ENCODE assay signal across 18 cellular contexts in the genomic region with DNA sequence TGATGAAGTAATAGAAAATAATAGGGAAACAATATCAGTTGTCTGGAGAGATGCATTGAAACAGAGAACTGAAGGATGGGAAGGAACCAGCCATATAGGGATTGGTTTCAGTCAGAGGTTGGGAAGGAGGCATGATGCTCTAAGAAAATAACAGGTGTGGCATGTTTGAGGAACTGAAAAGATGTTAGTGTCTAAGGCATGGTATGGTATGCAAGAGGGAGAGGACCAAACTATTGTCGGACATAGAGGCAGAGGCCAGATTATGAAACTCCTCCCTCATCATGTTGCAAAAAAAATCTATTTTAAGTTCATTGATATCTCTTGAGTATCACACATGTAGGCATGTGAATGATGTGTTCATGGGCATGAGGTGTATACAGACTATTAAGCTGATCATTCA. TPM values are rescaled to one million over a fixed set of nuclear protein-coding genes. Genes with fewer than 3 reads are reported as not detected.
DNase-seq lines count a peak whose midpoint lies in the region; ATAC-seq lines count a peak whose summit lies in the region.
"Had no signal": no experiment of that assay in that cellular context is flagged by ENCODE, and none has a peak within 500 bp of the region (broad histone marks: within the 10 kb centered on the region; RNA-seq: fewer than 3 reads in every experiment).

No MANE protein-coding gene starts in this region.

- no CpG with 5 or more reads among the region's 1 CpG for WGBS in mesendoderm (ENCODE audit: extremely low coverage, insufficient coverage, low lambda C conversion rate)

- DNase-seq in activated CD4-positive, alpha-beta memory T cell treated with anti-CD3 and anti-CD28 coated beads, Interleukin-2, amount 10 ng/mL, durations not matched to agents 7 days and 5 days: no peak
- DNase-seq in activated CD4-positive, alpha-beta memory T cell treated with anti-CD3 and anti-CD28 coated beads for 36 hours: no peak
- DNase-seq in SIG-M5 (lab: John Stamatoyannopoulos, UW) (no peak), mesendoderm (no peak)
- DNase-seq: 8988T; activated naive CD8-positive, alpha-beta T cell treated with anti-CD3 and anti-CD28 coated beads, Interleukin-2, amount 50 U/mL, for 24 hours; activated T-cell treated with anti-CD3 and anti-CD28 coated beads, Interleukin-2, amount 50 U/mL, for 48 hours; CD4-positive, alpha-beta T cell; DND-41; NCI-H1436; NCI-H345; Right ventricle myocardium superior; tibial artery had no signal

- H3K4me1 ChIP-seq in mesendoderm (ENCODE audit: control insufficient read depth, low read depth, low read length): no peaks in the 10 kb centered on the region
- H3K4me1 ChIP-seq: tibial artery had no signal

- H3K36me3 Mint-ChIP-seq in activated CD4-positive, alpha-beta memory T cell treated with anti-CD3 and anti-CD28 coated beads, Interleukin-2, amount 10 ng/mL, durations not matched to agents 7 days and 5 days (ENCODE audit: low read depth): peaks cover 70% of the 10 kb centered on the region
- H3K36me3 Mint-ChIP-seq in activated CD4-positive, alpha-beta memory T cell treated with anti-CD3 and anti-CD28 coated beads for 36 hours: peaks cover 43% of the 10 kb centered on the region
- peaks cover 54% of the 10 kb centered on the region for H3K36me3 Mint-ChIP-seq in stimulated activated memory B cell treated with anti-CD40 and anti-IgM and Interleukin-4, amounts not matched to agents 10 μg/mL and 1 μg/mL and 100 μg/mL, for 72 hours

- no peak overlapping the region for H3K56ac ChIP-seq in mesendoderm (ENCODE audit: low read length)

- no peaks in the 10 kb centered on the region for H3K79me1 ChIP-seq in mesendoderm (ENCODE audit: low read length)

- no peak overlapping the region for H4K8ac ChIP-seq in mesendoderm (ENCODE audit: low read depth, low read length)

- no peak overlapping the region for H3K18ac ChIP-seq in mesendoderm (ENCODE audit: low read length)

- no peak overlapping the region for H2AK5ac ChIP-seq in mesendoderm (ENCODE audit: low read length)

- H3K79me2 ChIP-seq in mesendoderm (ENCODE audit: control insufficient read depth, insufficient read depth, low read length): no peaks in the 10 kb centered on the region

- no peak overlapping the region for H3K4me3 ChIP-seq in mesendoderm (ENCODE audit: low read length)
- H3K4me3 ChIP-seq: tibial artery had no signal

- no peak overlapping the region for H2BK5ac ChIP-seq in mesendoderm (ENCODE audit: low read length)

- no peaks in the 10 kb centered on the region for H3K27me3 Mint-ChIP-seq in activated CD4-positive, alpha-beta memory T cell treated with anti-CD3 and anti-CD28 coated beads, Interleukin-2, amount 10 ng/mL, durations not matched to agents 7 days and 5 days
- H3K27me3 Mint-ChIP-seq in activated CD4-positive, alpha-beta memory T cell treated with anti-CD3 and anti-CD28 coated beads for 36 hours: no peaks in the 10 kb centered on the region
- no peaks in the 10 kb centered on the region for H3K27me3 Mint-ChIP-seq in stimulated activated memory B cell treated with anti-CD40 and anti-IgM and Interleukin-4, amounts not matched to agents 10 μg/mL and 1 μg/mL and 100 μg/mL, for 72 hours
- H3K27me3 Mint-ChIP-seq: activated naive CD8-positive, alpha-beta T cell treated with anti-CD3 and anti-CD28 coated beads, Interleukin-2, amount 50 U/mL, for 24 hours; CD4-positive, alpha-beta T cell had no signal

- H3K4me2 ChIP-seq in mesendoderm (ENCODE audit: low read length): no peak overlapping the region

- no peak overlapping the region for H3K9ac ChIP-seq in mesendoderm (ENCODE audit: low read length)

- no peak overlapping the region for H3K4ac ChIP-seq in mesendoderm (ENCODE audit: low read depth, low read length)

- peak; percentile 79 for ATAC-seq in GM21576 (IDR thresholded peaks at IDR 0.05; ENCODE audit: unreplicated experiment)
- peak; percentile 68 for ATAC-seq in HG03342 (IDR thresholded peaks at IDR 0.05; ENCODE audit: unreplicated experiment)
- ATAC-seq in stimulated activated memory B cell treated with anti-CD40 and anti-IgM and Interleukin-4, amounts not matched to agents 10 μg/mL and 1 μg/mL and 100 μg/mL, for 72 hours: peak; percentile 43
- no peak for ATAC-seq in GM19452 (IDR thresholded peaks at IDR 0.05; ENCODE audit: unreplicated experiment)
- ATAC-seq: activated naive CD8-positive, alpha-beta T cell treated with anti-CD3 and anti-CD28 coated beads, Interleukin-2, amount 50 U/mL, for 24 hours had no signal

- no peaks in the 10 kb centered on the region for H3K27me3 ChIP-seq in mesendoderm (ENCODE audit: insufficient read depth, low read length, poor library complexity)
- H3K27me3 ChIP-seq: tibial artery had no signal

- no peak overlapping the region for H4K5ac ChIP-seq in mesendoderm (ENCODE audit: low read length)

- CTCF ChIA-PET in activated CD4-positive, alpha-beta memory T cell treated with anti-CD3 and anti-CD28 coated beads, Interleukin-2, amount 10 ng/mL, durations not matched to agents 7 days and 5 days (lab: Charles Lee): no interaction called here
- CTCF ChIA-PET in activated CD4-positive, alpha-beta memory T cell treated with anti-CD3 and anti-CD28 coated beads for 36 hours (lab: Charles Lee): no interaction called here

- no peaks in the 10 kb centered on the region for H3K4me1 Mint-ChIP-seq in activated CD4-positive, alpha-beta memory T cell treated with anti-CD3 and anti-CD28 coated beads, Interleukin-2, amount 10 ng/mL, durations not matched to agents 7 days and 5 days
- H3K4me1 Mint-ChIP-seq in activated CD4-positive, alpha-beta memory T cell treated with anti-CD3 and anti-CD28 coated beads for 36 hours (ENCODE audit: low read depth): no peaks in the 10 kb centered on the region
- peaks cover 8% of the 10 kb centered on the region for H3K4me1 Mint-ChIP-seq in stimulated activated memory B cell treated with anti-CD40 and anti-IgM and Interleukin-4, amounts not matched to agents 10 μg/mL and 1 μg/mL and 100 μg/mL, for 72 hours
- H3K4me1 Mint-ChIP-seq: activated naive CD8-positive, alpha-beta T cell treated with anti-CD3 and anti-CD28 coated beads, Interleukin-2, amount 50 U/mL, for 24 hours had no signal

- no peaks in the 10 kb centered on the region for H3K9me3 Mint-ChIP-seq in activated CD4-positive, alpha-beta memory T cell treated with anti-CD3 and anti-CD28 coated beads, Interleukin-2, amount 10 ng/mL, durations not matched to agents 7 days and 5 days
- no peaks in the 10 kb centered on the region for H3K9me3 Mint-ChIP-seq in activated CD4-positive, alpha-beta memory T cell treated with anti-CD3 and anti-CD28 coated beads for 36 hours
- no peaks in the 10 kb centered on the region for H3K9me3 Mint-ChIP-seq in stimulated activated memory B cell treated with anti-CD40 and anti-IgM and Interleukin-4, amounts not matched to agents 10 μg/mL and 1 μg/mL and 100 μg/mL, for 72 hours
- H3K9me3 Mint-ChIP-seq: activated naive CD8-positive, alpha-beta T cell treated with anti-CD3 and anti-CD28 coated beads, Interleukin-2, amount 50 U/mL, for 24 hours; CD4-positive, alpha-beta T cell; T-helper 2 cell treated with Interferon-gamma antibody and Interleukin-4, amounts not matched to agents 5 μg/mL and 100 μg/mL, for 36 hours had no signal

- peak overlapping the region; percentile 6 for H3K27ac Mint-ChIP-seq in activated CD4-positive, alpha-beta memory T cell treated with anti-CD3 and anti-CD28 coated beads, Interleukin-2, amount 10 ng/mL, durations not matched to agents 7 days and 5 days
- no peak overlapping the region for H3K27ac Mint-ChIP-seq in activated CD4-positive, alpha-beta memory T cell treated with anti-CD3 and anti-CD28 coated beads for 36 hours
- H3K27ac Mint-ChIP-seq in stimulated activated memory B cell treated with anti-CD40 and anti-IgM and Interleukin-4, amounts not matched to agents 10 μg/mL and 1 μg/mL and 100 μg/mL, for 72 hours: no peak overlapping the region
- H3K27ac Mint-ChIP-seq: activated naive CD8-positive, alpha-beta T cell treated with anti-CD3 and anti-CD28 coated beads, Interleukin-2, amount 50 U/mL, for 24 hours; CD4-positive, alpha-beta T cell; T-helper 2 cell treated with Interferon-gamma antibody and Interleukin-4, amounts not matched to agents 5 μg/mL and 100 μg/mL, for 36 hours had no signal

- H3K27ac ChIP-seq in mesendoderm (ENCODE audit: low read depth, low read length): no peak overlapping the region
- H3K27ac ChIP-seq: tibial artery had no signal

- intact Hi-C loops in activated CD4-positive, alpha-beta memory T cell treated with anti-CD3 and anti-CD28 coated beads for 36 hours (cut with micrococcal nuclease): no loop called here

- H2BK15ac ChIP-seq in mesendoderm (replicated peaks; ENCODE audit: low read depth): no peak overlapping the region

- no peak overlapping the region for H3K4me3 Mint-ChIP-seq in activated CD4-positive, alpha-beta memory T cell treated with anti-CD3 and anti-CD28 coated beads, Interleukin-2, amount 10 ng/mL, durations not matched to agents 7 days and 5 days
- H3K4me3 Mint-ChIP-seq in activated CD4-positive, alpha-beta memory T cell treated with anti-CD3 and anti-CD28 coated beads for 36 hours: no peak overlapping the region
- no peak overlapping the region for H3K4me3 Mint-ChIP-seq in stimulated activated memory B cell treated with anti-CD40 and anti-IgM and Interleukin-4, amounts not matched to agents 10 μg/mL and 1 μg/mL and 100 μg/mL, for 72 hours
- H3K4me3 Mint-ChIP-seq: activated naive CD8-positive, alpha-beta T cell treated with anti-CD3 and anti-CD28 coated beads, Interleukin-2, amount 50 U/mL, for 24 hours; CD4-positive, alpha-beta T cell; T-helper 2 cell treated with Interferon-gamma antibody and Interleukin-4, amounts not matched to agents 5 μg/mL and 100 μg/mL, for 36 hours had no signal

- H3K36me3 ChIP-seq in mesendoderm (ENCODE audit: control insufficient read depth, insufficient read depth, low read length): no peaks in the 10 kb centered on the region

- H2BK120ac ChIP-seq in mesendoderm (ENCODE audit: low read depth, low read length): no peak overlapping the region

- POLR2A ChIA-PET in activated CD4-positive, alpha-beta memory T cell treated with anti-CD3 and anti-CD28 coated beads, Interleukin-2, amount 10 ng/mL, durations not matched to agents 7 days and 5 days (lab: Charles Lee): no interaction called here
- POLR2A ChIA-PET in activated CD4-positive, alpha-beta memory T cell treated with anti-CD3 and anti-CD28 coated beads for 36 hours (lab: Charles Lee): no interaction called here

- H3K23ac ChIP-seq in mesendoderm (ENCODE audit: low read length): no peak overlapping the region

RNA-seq across cellular contexts. Expression of gene EMILIN2, which starts 48.9 kb away (rescaled TPM):
- total RNA-seq in activated CD4-positive, alpha-beta memory T cell treated with anti-CD3 and anti-CD28 coated beads, Interleukin-2, amount 10 ng/mL, durations not matched to agents 7 days and 5 days: 10 to 100 TPM; 21.4 to 23.0 TPM
- total RNA-seq in activated CD4-positive, alpha-beta memory T cell treated with anti-CD3 and anti-CD28 coated beads for 36 hours: 10 to 100 TPM; 18.7 to 20.1 TPM
- 7.1 TPM for polyA plus RNA-seq in mesendoderm (2013, experiment 1 of 2)
- polyA plus RNA-seq in mesendoderm (2013, experiment 2 of 2): 6.9 TPM
